In the genomic region with DNA sequence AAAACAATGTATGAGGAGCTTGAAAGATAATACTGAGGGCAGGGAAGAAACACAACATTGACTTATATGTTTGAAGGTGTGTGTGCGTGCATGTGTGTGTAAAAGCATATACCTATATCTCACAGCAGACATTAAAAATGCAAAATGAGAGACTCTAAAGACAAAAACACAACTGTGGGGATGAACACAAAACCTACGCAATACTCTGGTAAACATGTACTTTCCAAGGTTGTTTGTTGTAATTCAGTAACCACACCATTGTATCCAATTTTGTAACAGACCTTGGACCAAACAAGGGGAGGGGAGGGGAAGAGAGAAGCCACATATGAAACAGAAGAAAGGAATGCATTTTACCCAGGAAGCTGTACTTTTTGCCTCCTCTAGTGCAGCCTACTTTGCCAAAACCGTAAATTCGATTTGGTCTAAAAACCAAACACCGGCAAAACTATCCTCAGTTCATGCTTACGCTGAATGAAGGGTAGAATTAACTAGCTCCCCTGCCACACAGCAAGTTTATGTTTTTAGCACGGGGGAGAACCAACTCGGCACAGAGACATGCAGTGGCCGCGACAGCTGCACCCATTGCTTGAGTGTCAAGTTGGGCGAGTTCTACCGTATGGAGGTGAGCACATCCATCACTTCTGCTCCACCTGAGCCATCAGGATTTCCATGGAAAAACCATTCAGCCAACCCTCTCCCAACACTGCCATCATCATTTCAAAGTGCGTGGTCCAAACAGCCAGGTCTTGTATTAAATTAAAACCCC, we compare ENCODE assay signal across 16 cellular contexts. TPM values are rescaled to one million over a fixed set of nuclear protein-coding genes. Genes with fewer than 3 reads are reported as not detected.
DNase-seq lines count a peak whose midpoint lies in the region; ATAC-seq and TF ChIP-seq lines count a peak whose summit lies in the region.
"Had no signal": no experiment of that assay in that cellular context is flagged by ENCODE, and none has a peak within 500 bp of the region (broad histone marks: within the 10 kb centered on the region; RNA-seq: fewer than 3 reads in every experiment).

No MANE protein-coding gene starts in this region.

- CTCF ChIA-PET in CD4-positive, alpha-beta memory T cell (lab: Charles Lee; ENCODE audit: partially characterized antibody) = no interaction called here

- no peaks in the 10 kb centered on the region for H3K27me3 ChIP-seq in ascending aorta
- H3K27me3 ChIP-seq in CD4-positive, alpha-beta memory T cell (ENCODE audit: insufficient read depth, low read length) = no peaks in the 10 kb centered on the region
- H3K27me3 ChIP-seq: neutrophil had no signal

- H3K9me3 Mint-ChIP-seq in CD4-positive, alpha-beta memory T cell = peaks cover 0 to 2% (median 0%) of the 10 kb centered on the region in 8 donors
- H3K9me3 Mint-ChIP-seq: H9 had no signal

- H3K36me3 Mint-ChIP-seq in CD4-positive, alpha-beta memory T cell = no peaks in the 10 kb centered on the region
- H3K36me3 Mint-ChIP-seq: IgD-negative memory B cell had no signal

- DNase-seq in H4 (ENCODE audit: low spot score) (peak; percentile 77), ascending aorta (ENCODE audit: low spot score in 2 of 2) (no peak), glomerular visceral epithelial cell (ENCODE audit: extremely low spot score) (peak; percentile 65), stromal cell of bone marrow (ENCODE audit: low read depth) (peak; percentile 45), NCI-H1930 (lab: John Stamatoyannopoulos, UW) (no peak), putamen (ENCODE audit: low spot score) (no peak)
- DNase-seq in CD4-positive, alpha-beta memory T cell = no peak
- DNase-seq: Caco-2; foreskin melanocyte; H9; NCI-H2081 treated with DMSO at 0.1 percent for 48 hours; stimulated activated CD4-positive, alpha-beta T cell treated with anti-CD3 and anti-CD28 coated beads, Interleukin-1b, Interleukin-23, amount 100 ng/mL, for 48 hours; stimulated activated naive CD4-positive, alpha-beta T cell had no signal

- ATAC-seq in HG02840 (IDR thresholded peaks at IDR 0.05; ENCODE audit: low FRiP score, unreplicated experiment) = no peak

- peaks cover 3 to 10% of the 10 kb centered on the region in 2 donors for H3K27me3 Mint-ChIP-seq in CD4-positive, alpha-beta memory T cell

- POLR2A ChIA-PET in CD4-positive, alpha-beta memory T cell (lab: Charles Lee; ENCODE audit: partially characterized antibody) = no interaction called here

- H3K4me1 ChIP-seq in ascending aorta = peaks cover 0 to 43% of the 10 kb centered on the region in 2 donors
- H3K4me1 ChIP-seq in CD4-positive, alpha-beta memory T cell (ENCODE audit: insufficient read depth, low read length) = no peaks in the 10 kb centered on the region
- H3K4me1 ChIP-seq: Caco-2 had no signal

- H3K4me3 Mint-ChIP-seq in CD4-positive, alpha-beta memory T cell = no peak overlapping the region
- H3K4me3 Mint-ChIP-seq: H9 had no signal

- H3K27ac Mint-ChIP-seq in CD4-positive, alpha-beta memory T cell = no peak overlapping the region
- H3K27ac Mint-ChIP-seq: IgD-negative memory B cell had no signal

- peaks cover 4 to 7% (median 5%) of the 10 kb centered on the region in 4 donors for H3K4me1 Mint-ChIP-seq in CD4-positive, alpha-beta memory T cell
- H3K4me1 Mint-ChIP-seq: IgD-negative memory B cell had no signal

- TF ChIP-seq CTCF in ascending aorta (IDR thresholded peaks at IDR 0.05) = no peak

- H3K4me3 ChIP-seq in ascending aorta = peak overlapping the region in 1 of 2 donors; percentile 4
- H3K4me3 ChIP-seq in CD4-positive, alpha-beta memory T cell (ENCODE audit: low read length in 2 of 2) = no peak overlapping the region

- H3K36me3 ChIP-seq in ascending aorta = no peaks in the 10 kb centered on the region
- H3K36me3 ChIP-seq in CD4-positive, alpha-beta memory T cell (ENCODE audit: insufficient read depth, low read length) = no peaks in the 10 kb centered on the region
- H3K36me3 ChIP-seq: neutrophil had no signal

- peak overlapping the region; percentile 85 to 89 for H3K27ac ChIP-seq in ascending aorta
- H3K27ac ChIP-seq in CD4-positive, alpha-beta memory T cell (ENCODE audit: low read depth, low read length) = no peak overlapping the region
- H3K27ac ChIP-seq: neutrophil had no signal

- H3K9me3 ChIP-seq in ascending aorta = no peaks in the 10 kb centered on the region
- H3K9me3 ChIP-seq in CD4-positive, alpha-beta memory T cell (ENCODE audit: control insufficient read depth in 1 of 2, low read length in 2 of 2) = no peaks in the 10 kb centered on the region
- H3K9me3 ChIP-seq: Caco-2, neutrophil had no signal

- intact Hi-C loops in ascending aorta (cut with DNase I) = no loop called here
- intact Hi-C loops in CD4-positive, alpha-beta memory T cell (cut with micrococcal nuclease) = no loop called here

RNA-seq across cellular contexts. Expression of gene CNKSR3, which starts 50.0 kb away (rescaled TPM):
- total RNA-seq in H4 (2014; rRNA removed; shearing (Covaris generic)) = 8.1 and 8.3 TPM in 2 replicates
- total RNA-seq in ascending aorta = 9.7 TPM
- total RNA-seq in CD4-positive, alpha-beta memory T cell = not detected
- polyA plus RNA-seq in CD4-positive, alpha-beta memory T cell = not detected
- polyA plus RNA-seq: IgD-negative memory B cell had no signal

Comparison
In these comparisons a context has a peak if more than half of its experiments do, and no peak if none do; other contexts are left out.
1. DNase-seq: peak in H4 (single experiment), glomerular visceral epithelial cell (single experiment) and stromal cell of bone marrow (single experiment); none in ascending aorta (0 of 2), CD4-positive, alpha-beta memory T cell (0 of 5), NCI-H1930 (0 of 2) and putamen (single experiment).